ENCODE assay signal across 2 cellular contexts in the genomic region with DNA sequence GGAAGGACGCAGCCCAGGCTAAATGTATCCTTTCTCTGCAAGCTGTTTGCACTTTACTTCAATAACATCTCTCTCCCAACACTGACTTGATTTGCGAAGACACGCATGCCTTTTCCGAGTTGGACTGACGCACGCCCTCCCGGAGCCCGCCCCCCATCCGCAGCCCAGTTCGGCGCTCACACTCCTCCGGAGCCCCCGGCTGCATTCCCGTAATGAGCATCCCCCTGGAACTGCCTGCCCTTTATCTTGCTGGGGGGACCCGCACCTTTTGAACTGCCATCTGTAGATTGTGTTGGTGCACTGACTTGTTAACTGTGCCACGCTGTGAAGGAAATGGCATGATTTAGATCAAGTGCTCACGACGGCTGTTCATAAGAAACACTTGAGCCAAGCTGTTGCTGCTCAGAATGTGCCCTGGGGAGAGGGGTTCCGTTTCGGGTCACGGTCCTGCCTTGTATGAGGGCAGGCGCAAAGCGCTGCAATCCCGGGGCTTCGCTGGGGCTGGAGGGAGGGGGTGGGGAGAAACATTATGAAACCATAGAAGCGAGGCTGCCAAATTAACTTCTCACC.
TF ChIP-seq lines count a peak whose summit lies in the region.

No MANE protein-coding gene starts in this region.

TF ChIP-seq in liver, 16 proteins besides CTCF, POLR2A, EP300 and RAD21:
- TF ChIP-seq NR2F2 (IDR thresholded peaks at IDR 0.05) (no peak), GABPA (IDR thresholded peaks at IDR 0.05 in 1 of 2, conservative IDR thresholded peaks at IDR 0.05 in 1 of 2) (no peak), EGR1 (IDR thresholded peaks at IDR 0.05; ENCODE audit: low read depth in 2 of 2) (no peak), FOXA1 (IDR thresholded peaks at IDR 0.05) (no peak), TAF1 (conservative IDR thresholded peaks at IDR 0.05) (no peak)

TF ChIP-seq in HepG2, 621 proteins besides CTCF, POLR2A, EP300 and RAD21:
- no peak for TF ChIP-seq ZKSCAN8 (CRISPR knock-in tag; IDR thresholded peaks at IDR 0.05; ENCODE audit: borderline replicate concordance)
- no peak for TF ChIP-seq MEIS1 (CRISPR knock-in tag; IDR thresholded peaks at IDR 0.05; ENCODE audit: borderline replicate concordance)
- TF ChIP-seq, protein P1, sequence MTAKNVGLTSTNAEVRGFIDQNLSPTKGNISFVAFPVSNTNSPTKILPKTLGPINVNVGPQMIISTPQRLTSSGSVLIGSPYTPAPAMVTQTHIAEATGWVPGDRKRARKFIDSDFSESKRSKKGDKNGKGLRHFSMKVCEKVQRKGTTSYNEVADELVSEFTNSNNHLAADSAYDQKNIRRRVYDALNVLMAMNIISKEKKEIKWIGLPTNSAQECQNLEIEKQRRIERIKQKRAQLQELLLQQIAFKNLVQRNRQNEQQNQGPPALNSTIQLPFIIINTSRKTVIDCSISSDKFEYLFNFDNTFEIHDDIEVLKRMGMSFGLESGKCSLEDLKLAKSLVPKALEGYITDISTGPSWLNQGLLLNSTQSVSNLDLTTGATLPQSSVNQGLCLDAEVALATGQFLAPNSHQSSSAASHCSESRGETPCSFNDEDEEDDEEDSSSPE (CRISPR knock-in tag; IDR thresholded peaks at IDR 0.05): no peak
- TF ChIP-seq ARNT2 (CRISPR knock-in tag; IDR thresholded peaks at IDR 0.05; ENCODE audit: low read depth): no peak
- TF ChIP-seq TCF7 (IDR thresholded peaks at IDR 0.05; ENCODE audit: low read depth): no peak
- no peak for TF ChIP-seq YY1 (IDR thresholded peaks at IDR 0.05; ENCODE audit: insufficient read depth, insufficient replicate concordance, low read depth, low read length)
- TF ChIP-seq ESRRA (CRISPR knock-in tag; IDR thresholded peaks at IDR 0.05; ENCODE audit: low read depth): no peak
- no peak for TF ChIP-seq TMF1 (CRISPR knock-in tag; IDR thresholded peaks at IDR 0.05; ENCODE audit: low read depth)
- TF ChIP-seq, protein P2, sequence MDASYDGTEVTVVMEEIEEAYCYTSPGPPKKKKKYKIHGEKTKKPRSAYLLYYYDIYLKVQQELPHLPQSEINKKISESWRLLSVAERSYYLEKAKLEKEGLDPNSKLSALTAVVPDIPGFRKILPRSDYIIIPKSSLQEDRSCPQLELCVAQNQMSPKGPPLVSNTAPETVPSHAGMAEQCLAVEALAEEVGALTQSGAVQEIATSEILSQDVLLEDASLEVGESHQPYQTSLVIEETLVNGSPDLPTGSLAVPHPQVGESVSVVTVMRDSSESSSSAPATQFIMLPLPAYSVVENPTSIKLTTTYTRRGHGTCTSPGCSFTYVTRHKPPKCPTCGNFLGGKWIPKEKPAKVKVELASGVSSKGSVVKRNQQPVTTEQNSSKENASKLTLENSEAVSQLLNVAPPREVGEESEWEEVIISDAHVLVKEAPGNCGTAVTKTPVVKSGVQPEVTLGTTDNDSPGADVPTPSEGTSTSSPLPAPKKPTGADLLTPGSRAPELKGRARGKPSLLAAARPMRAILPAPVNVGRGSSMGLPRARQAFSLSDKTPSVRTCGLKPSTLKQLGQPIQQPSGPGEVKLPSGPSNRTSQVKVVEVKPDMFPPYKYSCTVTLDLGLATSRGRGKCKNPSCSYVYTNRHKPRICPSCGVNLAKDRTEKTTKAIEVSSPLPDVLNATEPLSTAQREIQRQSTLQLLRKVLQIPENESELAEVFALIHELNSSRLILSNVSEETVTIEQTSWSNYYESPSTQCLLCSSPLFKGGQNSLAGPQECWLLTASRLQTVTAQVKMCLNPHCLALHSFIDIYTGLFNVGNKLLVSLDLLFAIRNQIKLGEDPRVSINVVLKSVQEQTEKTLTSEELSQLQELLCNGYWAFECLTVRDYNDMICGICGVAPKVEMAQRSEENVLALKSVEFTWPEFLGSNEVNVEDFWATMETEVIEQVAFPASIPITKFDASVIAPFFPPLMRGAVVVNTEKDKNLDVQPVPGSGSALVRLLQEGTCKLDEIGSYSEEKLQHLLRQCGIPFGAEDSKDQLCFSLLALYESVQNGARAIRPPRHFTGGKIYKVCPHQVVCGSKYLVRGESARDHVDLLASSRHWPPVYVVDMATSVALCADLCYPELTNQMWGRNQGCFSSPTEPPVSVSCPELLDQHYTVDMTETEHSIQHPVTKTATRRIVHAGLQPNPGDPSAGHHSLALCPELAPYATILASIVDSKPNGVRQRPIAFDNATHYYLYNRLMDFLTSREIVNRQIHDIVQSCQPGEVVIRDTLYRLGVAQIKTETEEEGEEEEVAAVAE (CRISPR knock-in tag; IDR thresholded peaks at IDR 0.05; ENCODE audit: borderline replicate concordance): no peak
- TF ChIP-seq PAF1 (CRISPR knock-in tag; IDR thresholded peaks at IDR 0.05): no peak
- no peak for TF ChIP-seq TCF12 (IDR thresholded peaks at IDR 0.05)
- no peak for TF ChIP-seq TCF12 (CRISPR knock-in tag; IDR thresholded peaks at IDR 0.05)
- no peak for TF ChIP-seq PITX1 (CRISPR knock-in tag; IDR thresholded peaks at IDR 0.05)
- TF ChIP-seq ZNF143 (CRISPR knock-in tag; IDR thresholded peaks at IDR 0.05): no peak
- TF ChIP-seq XBP1 (CRISPR knock-in tag; IDR thresholded peaks at IDR 0.05): no peak
- no peak for TF ChIP-seq ZFP36 (IDR thresholded peaks at IDR 0.05; ENCODE audit: borderline replicate concordance, low read depth, low read length, partially characterized antibody)
